ENCODE assay signal across 11 cellular contexts in the genomic region with DNA sequence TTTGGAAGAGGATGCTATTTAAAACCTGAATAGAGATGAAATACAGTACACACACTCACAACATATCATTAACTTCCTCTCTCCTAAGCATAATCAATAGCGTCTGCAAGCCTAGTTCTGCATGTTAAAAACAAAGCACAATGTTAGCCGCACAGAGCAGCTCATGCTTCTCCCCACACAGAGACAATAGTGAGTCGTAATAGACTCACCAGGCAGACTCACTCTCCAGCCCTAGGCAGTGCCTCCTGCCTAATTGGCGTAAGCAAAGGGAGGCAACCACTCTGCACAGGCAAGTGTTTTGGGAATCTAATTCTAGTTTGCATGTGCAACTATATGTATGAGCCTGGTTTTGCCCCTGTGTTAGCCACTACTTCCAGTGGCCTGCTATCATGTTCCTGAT. TPM values are rescaled to one million over a fixed set of nuclear protein-coding genes. Genes with fewer than 3 reads are reported as not detected.
DNase-seq lines count a peak whose midpoint lies in the region; ATAC-seq and TF ChIP-seq lines count a peak whose summit lies in the region.
"Had no signal": no experiment of that assay in that cellular context is flagged by ENCODE, and none has a peak within 500 bp of the region (broad histone marks: within the 10 kb centered on the region; RNA-seq: fewer than 3 reads in every experiment).

No MANE protein-coding gene starts in this region.

- no peak overlapping the region for H2AFZ ChIP-seq in osteoblast (ENCODE audit: low read length)

- intact Hi-C loops in sigmoid colon (cut with DNase I): no loop called here

- 93 to 95% methylated on average over 4 of the region's 4 CpGs for WGBS in sigmoid colon, 2 donors

- H3K9me3 ChIP-seq in osteoblast (ENCODE audit: low read depth, low read length) (no peaks in the 10 kb centered on the region), sigmoid colon (no peaks in the 10 kb centered on the region)

- peaks cover 6% of the 10 kb centered on the region for H3K27me3 ChIP-seq in osteoblast (ENCODE audit: insufficient read depth, low read length)
- H3K27me3 ChIP-seq in sigmoid colon: no peaks in the 10 kb centered on the region

- no peak overlapping the region for H3K27ac ChIP-seq in osteoblast (ENCODE audit: low read depth, low read length)
- no peak overlapping the region for H3K27ac ChIP-seq in sigmoid colon

- H3K4me1 ChIP-seq in osteoblast (ENCODE audit: insufficient read depth, low read length): no peaks in the 10 kb centered on the region
- no peaks in the 10 kb centered on the region for H3K4me1 ChIP-seq in sigmoid colon

- no peak for ATAC-seq in HG02642 (IDR thresholded peaks at IDR 0.05; ENCODE audit: poor library complexity, unreplicated experiment)

- H3K36me3 ChIP-seq in osteoblast (ENCODE audit: insufficient read depth, low read length): no peaks in the 10 kb centered on the region
- H3K36me3 ChIP-seq in sigmoid colon: no peaks in the 10 kb centered on the region

- H3K4me2 ChIP-seq in osteoblast (ENCODE audit: insufficient read depth, low read length): peak overlapping the region; percentile 20

- TF ChIP-seq EP300 in sigmoid colon (IDR thresholded peaks at IDR 0.05): no peak

- no peaks in the 10 kb centered on the region for H4K20me1 ChIP-seq in osteoblast (ENCODE audit: insufficient read depth, low read length)

- no peak for TF ChIP-seq POLR2A in sigmoid colon (IDR thresholded peaks at IDR 0.05)

- H3K4me3 ChIP-seq in osteoblast (ENCODE audit: insufficient read depth, low read length): no peak overlapping the region
- H3K4me3 ChIP-seq in sigmoid colon: no peak overlapping the region

- H3K79me2 ChIP-seq in osteoblast (ENCODE audit: insufficient read depth, low read length): no peaks in the 10 kb centered on the region

- no peak for TF ChIP-seq CTCF in osteoblast (IDR thresholded peaks at IDR 0.05; ENCODE audit: extremely low read depth, low read depth, low read length)
- TF ChIP-seq CTCF in sigmoid colon (IDR thresholded peaks at IDR 0.05): no peak

- peak; percentile 53 for DNase-seq in DMS79 treated with DMSO at 0.1 percent for 48 hours (lab: John Stamatoyannopoulos, UW)
- no peak for DNase-seq in DMS79 (lab: John Stamatoyannopoulos, UW)
- peak; percentile 78 for DNase-seq in NCI-H1436 treated with DMSO at 0.1 percent for 48 hours (lab: John Stamatoyannopoulos, UW)
- peak; percentile 28 for DNase-seq in amniotic epithelial cell (ENCODE audit: low read depth)
- no peak for DNase-seq in osteoblast (ENCODE audit: insufficient read length, low spot score, missing footprints)
- DNase-seq in sigmoid colon: no peak
- no peak for DNase-seq in activated naive CD4-positive, alpha-beta T cell treated with Interleukin-2 at 50 U/mL for 16 hours
- DNase-seq: 8988T, left cardiac atrium, NCI-H2227 treated with DMSO at 0.1 percent for 48 hours had no signal

RNA-seq across cellular contexts. Expression of a gene that starts 45.7 kb away (rescaled TPM):
- total RNA-seq in osteoblast (55.0 and 64.2 TPM in 2 replicates), sigmoid colon (100 to 1,000 TPM in 1 of 4 donors, 10 to 100 TPM in 3; 69.6 to 115 (median 78.8) TPM)
- polyA plus RNA-seq in sigmoid colon: 10 to 100 TPM in 1 of 3 donors, 1 to 10 TPM in 2; 8.4 to 30.4 (median 8.6) TPM

Comparison
In these comparisons a context has a peak if more than half of its experiments do, and no peak if none do; other contexts are left out.
1. DNase-seq: peak in DMS79 treated with DMSO at 0.1 percent for 48 hours (single experiment), NCI-H1436 treated with DMSO at 0.1 percent for 48 hours (single experiment) and amniotic epithelial cell (single experiment); none in DMS79 (single experiment), osteoblast (single experiment), sigmoid colon (single experiment) and activated naive CD4-positive, alpha-beta T cell treated with Interleukin-2 at 50 U/mL for 16 hours (single experiment).